11 cellular contexts compared by ENCODE assay signal in genomic region chr12:45273717-45274271, GRCh38. TPM values are rescaled to one million over a fixed set of nuclear protein-coding genes. Genes with fewer than 3 reads are reported as not detected.
DNase-seq lines count a peak whose midpoint lies in the region; TF ChIP-seq lines count a peak whose summit lies in the region.
"Had no signal": no experiment of that assay in that cellular context is flagged by ENCODE, and none has a peak within 500 bp of the region (broad histone marks: within the 10 kb centered on the region; RNA-seq: fewer than 3 reads in every experiment).

No MANE protein-coding gene starts in this region.

- H3K9ac ChIP-seq in Karpas-422 (ENCODE audit: low read length) = no peak overlapping the region

- no peak overlapping the region for H3K27ac Mint-ChIP-seq in activated CD4-positive, alpha-beta memory T cell treated with anti-CD3 and anti-CD28 coated beads for 36 hours

- H3K9me3 ChIP-seq in thyroid gland = no peaks in the 10 kb centered on the region
- no peaks in the 10 kb centered on the region for H3K9me3 ChIP-seq in Karpas-422 (ENCODE audit: low read length)
- H3K9me3 ChIP-seq: ovary, tibial nerve had no signal

- H3K27ac ChIP-seq in thyroid gland (peak overlapping the region in 2 of 3 donors; percentile 30 to 47), Karpas-422 (ENCODE audit: low read length) (no peak overlapping the region)
- H3K27ac ChIP-seq: ovary had no signal

- H4K20me1 ChIP-seq in Karpas-422 (ENCODE audit: insufficient read depth, low read depth, low read length) = no peaks in the 10 kb centered on the region

- POLR2A ChIA-PET in activated CD4-positive, alpha-beta memory T cell treated with anti-CD3 and anti-CD28 coated beads for 36 hours (lab: Charles Lee) = no interaction called here

- H3K79me2 ChIP-seq in Karpas-422 (ENCODE audit: low read length) = no peaks in the 10 kb centered on the region

- DNase-seq in HPDE6-E6E7 (ENCODE audit: extremely low spot score) = peak; percentile 80
- peak; percentile 93 for DNase-seq in astrocyte of the hippocampus (ENCODE audit: low read depth, low spot score)
- peak; percentile 97 for DNase-seq in iris pigment epithelial cell (ENCODE audit: low read depth)
- DNase-seq in thyroid gland = no peak
- DNase-seq in activated T-cell treated with anti-CD3 and anti-CD28 coated beads for 4 hours = no peak
- no peak for DNase-seq in activated CD4-positive, alpha-beta memory T cell treated with anti-CD3 and anti-CD28 coated beads for 36 hours
- no peak for DNase-seq in Karpas-422
- no peak for DNase-seq in cerebellum (ENCODE audit: low spot score)
- DNase-seq: NCI-H187 had no signal

- no peak overlapping the region for H2AFZ ChIP-seq in Karpas-422 (ENCODE audit: low read length)

- 42 to 57% methylated on average over 1 of the region's 1 CpG for WGBS in thyroid gland, 2 donors

- H3K4me1 ChIP-seq in thyroid gland (peaks cover 7 to 18% of the 10 kb centered on the region in 2 donors), Karpas-422 (ENCODE audit: low read length) (no peaks in the 10 kb centered on the region)

- no peaks in the 10 kb centered on the region for H3K27me3 Mint-ChIP-seq in activated CD4-positive, alpha-beta memory T cell treated with anti-CD3 and anti-CD28 coated beads for 36 hours

- no peaks in the 10 kb centered on the region for H3K4me1 Mint-ChIP-seq in activated CD4-positive, alpha-beta memory T cell treated with anti-CD3 and anti-CD28 coated beads for 36 hours (ENCODE audit: low read depth)

- no peaks in the 10 kb centered on the region for H3K9me3 Mint-ChIP-seq in activated CD4-positive, alpha-beta memory T cell treated with anti-CD3 and anti-CD28 coated beads for 36 hours

- H3K9me2 ChIP-seq in Karpas-422 (replicated peaks; ENCODE audit: insufficient read depth, low read length) = no peaks in the 10 kb centered on the region

- intact Hi-C loops in thyroid gland (cut with DNase I) = no loop called here
- intact Hi-C loops in activated CD4-positive, alpha-beta memory T cell treated with anti-CD3 and anti-CD28 coated beads for 36 hours (cut with micrococcal nuclease) = no loop called here

- H3K36me3 ChIP-seq in thyroid gland = no peaks in the 10 kb centered on the region
- H3K36me3 ChIP-seq in Karpas-422 (ENCODE audit: insufficient read depth, low read length) = no peaks in the 10 kb centered on the region
- H3K36me3 ChIP-seq: ovary, tibial nerve had no signal

- H3K4me3 ChIP-seq in thyroid gland (replicated peaks in 1 of 3) = no peak overlapping the region
- H3K4me3 ChIP-seq in Karpas-422 (ENCODE audit: low read length) = no peak overlapping the region
- H3K4me3 ChIP-seq: ovary, tibial nerve had no signal

- peaks cover 6% of the 10 kb centered on the region for H3K36me3 Mint-ChIP-seq in activated CD4-positive, alpha-beta memory T cell treated with anti-CD3 and anti-CD28 coated beads for 36 hours

- no peak overlapping the region for H3K4me3 Mint-ChIP-seq in activated CD4-positive, alpha-beta memory T cell treated with anti-CD3 and anti-CD28 coated beads for 36 hours

- CTCF ChIA-PET in activated CD4-positive, alpha-beta memory T cell treated with anti-CD3 and anti-CD28 coated beads for 36 hours (lab: Charles Lee) = no interaction called here

- H3K27me3 ChIP-seq in thyroid gland = no peaks in the 10 kb centered on the region
- no peaks in the 10 kb centered on the region for H3K27me3 ChIP-seq in Karpas-422 (ENCODE audit: low read length)
- H3K27me3 ChIP-seq: ovary, tibial nerve had no signal

- no peak overlapping the region for H3K4me2 ChIP-seq in Karpas-422 (ENCODE audit: low read depth, low read length, poor library complexity, severe bottlenecking)

- TF ChIP-seq CTCF in thyroid gland (IDR thresholded peaks at IDR 0.05) = no peak

- no peak for TF ChIP-seq POLR2A in thyroid gland (IDR thresholded peaks at IDR 0.05)

RNA-seq across cellular contexts. Expression of gene ANO6, which starts 57.9 kb away (rescaled TPM):
- 10 to 100 TPM; 37.3 to 61.1 (median 48.1) TPM for total RNA-seq in thyroid gland
- total RNA-seq in activated CD4-positive, alpha-beta memory T cell treated with anti-CD3 and anti-CD28 coated beads for 36 hours = 10 to 100 TPM; 19.0 to 21.4 TPM
- total RNA-seq in Karpas-422 (2014; rRNA removed; shearing (Covaris generic); ENCODE audit: low replicate concordance) = 0.14 and 1.1 TPM in 2 replicates
- total RNA-seq in cerebellum = 22.8 TPM

Comparison
In these comparisons a context has a peak if more than half of its experiments do, and no peak if none do; other contexts are left out.
1. DNase-seq: peak in HPDE6-E6E7 (single experiment), astrocyte of the hippocampus (single experiment) and iris pigment epithelial cell (single experiment); none in thyroid gland (0 of 2), activated T-cell treated with anti-CD3 and anti-CD28 coated beads for 4 hours (single experiment), activated CD4-positive, alpha-beta memory T cell treated with anti-CD3 and anti-CD28 coated beads for 36 hours (single experiment), Karpas-422 (single experiment) and cerebellum (single experiment).